Comparison of ENCODE assay signal across 34 cellular contexts in genomic region chr13:81606074-81606473, GRCh38.
"Had no signal": no experiment of that assay in that cellular context is flagged by ENCODE, and none has a peak within 500 bp of the region (broad histone marks: within the 10 kb centered on the region; RNA-seq: fewer than 3 reads in every experiment).

No MANE protein-coding gene starts in this region.

- ATAC-seq: activated CD8-positive, alpha-beta T cell treated with anti-CD3 and anti-CD28 coated beads for 36 hours; activated naive CD8-positive, alpha-beta T cell treated with anti-CD3 and anti-CD28 coated beads, Interleukin-2, amount 50 U/mL, for 24 hours had no signal

- H3K36me3 Mint-ChIP-seq: activated CD4-positive, alpha-beta memory T cell treated with anti-CD3 and anti-CD28 coated beads for 36 hours; activated naive CD4-positive, alpha-beta T cell treated with anti-CD3 and anti-CD28 coated beads, Interleukin-2, amount 10 ng/mL, durations not matched to agents 7 days and 5 days; activated naive CD8-positive, alpha-beta T cell; activated naive CD8-positive, alpha-beta T cell treated with anti-CD3 and anti-CD28 coated beads, Interleukin-2, amount 10 ng/mL, durations not matched to agents 7 days and 5 days; brain had no signal

- H3K4me3 Mint-ChIP-seq: activated B cell treated with CpG ODN at 0.5 μM for 24 hours; activated CD4-positive, alpha-beta memory T cell treated with anti-CD3 and anti-CD28 coated beads for 36 hours; activated CD4-positive, alpha-beta T cell treated with anti-CD3 and anti-CD28 coated beads, Interleukin-2, amount 10 ng/mL, durations not matched to agents 24 days and 14 days; activated CD8-positive, alpha-beta T cell treated with anti-CD3 and anti-CD28 coated beads for 36 hours; activated naive CD4-positive, alpha-beta T cell treated with anti-CD3 and anti-CD28 coated beads, Interleukin-2, amount 10 ng/mL, durations not matched to agents 7 days and 5 days; activated naive CD4-positive, alpha-beta T cell treated with anti-CD3 and anti-CD28 coated beads, Interleukin-2, amount 50 U/mL, for 24 hours; activated naive CD8-positive, alpha-beta T cell; activated naive CD8-positive, alpha-beta T cell treated with anti-CD3 and anti-CD28 coated beads, Interleukin-2, amount 10 ng/mL, durations not matched to agents 7 days and 5 days; activated naive CD8-positive, alpha-beta T cell treated with anti-CD3 and anti-CD28 coated beads, Interleukin-2, amount 50 U/mL, for 24 hours; activated T-cell treated with anti-CD3 and anti-CD28 coated beads, Interleukin-2, amount 50 U/mL, for 24 hours; brain; central memory CD8-positive, alpha-beta T cell; T-helper 1 cell treated with Interleukin-12 subunit alpha and Interleukin-12 subunit beta and Interleukin-4 antibody, amounts not matched to agents 30 μg/mL and 1 μg/mL, for 36 hours; T-helper 2 cell treated with Interferon-gamma antibody and Interleukin-4, amounts not matched to agents 5 μg/mL and 100 μg/mL, for 36 hours had no signal

- H3K36me3 ChIP-seq: ascending aorta, cardiac muscle cell had no signal

- H3K9me3 ChIP-seq: ascending aorta had no signal

- DNase-seq: activated B cell treated with CpG ODN at 0.5 μM for 24 hours; activated CD4-positive, alpha-beta memory T cell treated with anti-CD3 and anti-CD28 coated beads for 36 hours; activated CD4-positive, alpha-beta T cell treated with anti-CD3 and anti-CD28 coated beads for 4 hours; activated CD4-positive, alpha-beta T cell treated with anti-CD3 and anti-CD28 coated beads, Interleukin-2, amount 10 ng/mL, durations not matched to agents 24 days and 14 days; activated CD4-positive, alpha-beta T cell treated with anti-CD3 and anti-CD28 coated beads, Interleukin-2, amount 50 U/mL, for 1 hour; activated CD4-positive, alpha-beta T cell treated with anti-CD3 and anti-CD28 coated beads, Interleukin-2, amount 50 U/mL, for 4 hours; activated CD4-positive, CD25-positive, alpha-beta regulatory T cell treated with anti-CD3 and anti-CD28 coated beads, Interleukin-2, amount 50 U/mL, for 72 hours; activated CD8-positive, alpha-beta memory T cell treated with anti-CD3 and anti-CD28 coated beads, Interleukin-2, amount 50 U/mL, for 48 hours; activated CD8-positive, alpha-beta T cell treated with anti-CD3 and anti-CD28 coated beads for 36 hours; activated effector memory CD4-positive, alpha-beta T cell treated with Interleukin-2 at 50 U/mL for 16 hours; activated gamma-delta T cell; activated naive CD4-positive, alpha-beta T cell treated with anti-CD3 and anti-CD28 coated beads, Interleukin-2, amount 10 ng/mL, durations not matched to agents 7 days and 5 days; activated naive CD4-positive, alpha-beta T cell treated with Interleukin-2 at 50 U/mL for 16 hours; activated naive CD8-positive, alpha-beta T cell treated with anti-CD3 and anti-CD28 coated beads, Interleukin-2, amount 10 ng/mL, durations not matched to agents 7 days and 5 days; activated naive CD8-positive, alpha-beta T cell treated with anti-CD3 and anti-CD28 coated beads, Interleukin-2, amount 50 U/mL, for 24 hours; activated T-cell treated with anti-CD3 and anti-CD28 coated beads, Interleukin-2, amount 50 U/mL, for 24 hours; activated T-cell treated with anti-CD3 and anti-CD28 coated beads, Interleukin-2, amount 50 U/mL, for 48 hours; amygdala; anterior cingulate cortex; caudate nucleus; cerebellar nuclear complex; T-helper 1 cell; T-helper 2 cell; T-helper 9 cell had no signal

- H3K27me3 Mint-ChIP-seq: activated B cell treated with CpG ODN at 0.5 μM for 24 hours; activated CD4-positive, alpha-beta memory T cell treated with anti-CD3 and anti-CD28 coated beads for 36 hours; activated CD4-positive, alpha-beta T cell treated with anti-CD3 and anti-CD28 coated beads, Interleukin-2, amount 10 ng/mL, durations not matched to agents 24 days and 14 days; activated CD8-positive, alpha-beta T cell treated with anti-CD3 and anti-CD28 coated beads for 36 hours; activated naive CD4-positive, alpha-beta T cell treated with anti-CD3 and anti-CD28 coated beads, Interleukin-2, amount 10 ng/mL, durations not matched to agents 7 days and 5 days; activated naive CD4-positive, alpha-beta T cell treated with anti-CD3 and anti-CD28 coated beads, Interleukin-2, amount 50 U/mL, for 24 hours; activated naive CD8-positive, alpha-beta T cell; activated naive CD8-positive, alpha-beta T cell treated with anti-CD3 and anti-CD28 coated beads, Interleukin-2, amount 10 ng/mL, durations not matched to agents 7 days and 5 days; activated naive CD8-positive, alpha-beta T cell treated with anti-CD3 and anti-CD28 coated beads, Interleukin-2, amount 50 U/mL, for 24 hours; activated T-cell treated with anti-CD3 and anti-CD28 coated beads, Interleukin-2, amount 50 U/mL, for 24 hours; brain; central memory CD8-positive, alpha-beta T cell had no signal

- H3K27ac Mint-ChIP-seq: activated B cell treated with CpG ODN at 0.5 μM for 24 hours; activated CD4-positive, alpha-beta memory T cell treated with anti-CD3 and anti-CD28 coated beads for 36 hours; activated CD4-positive, alpha-beta T cell treated with anti-CD3 and anti-CD28 coated beads, Interleukin-2, amount 10 ng/mL, durations not matched to agents 24 days and 14 days; activated CD8-positive, alpha-beta T cell treated with anti-CD3 and anti-CD28 coated beads for 36 hours; activated naive CD4-positive, alpha-beta T cell treated with anti-CD3 and anti-CD28 coated beads, Interleukin-2, amount 10 ng/mL, durations not matched to agents 7 days and 5 days; activated naive CD4-positive, alpha-beta T cell treated with anti-CD3 and anti-CD28 coated beads, Interleukin-2, amount 50 U/mL, for 24 hours; activated naive CD8-positive, alpha-beta T cell; activated naive CD8-positive, alpha-beta T cell treated with anti-CD3 and anti-CD28 coated beads, Interleukin-2, amount 10 ng/mL, durations not matched to agents 7 days and 5 days; activated naive CD8-positive, alpha-beta T cell treated with anti-CD3 and anti-CD28 coated beads, Interleukin-2, amount 50 U/mL, for 24 hours; activated T-cell treated with anti-CD3 and anti-CD28 coated beads, Interleukin-2, amount 50 U/mL, for 24 hours; activated T-helper 2 cell treated with anti-CD3 and anti-CD28 coated beads, Interferon-gamma antibody, Interleukin-2, Interleukin-4, amounts not matched to agents 10 μg/mL and 5 μg/mL and 100 μg/mL, durations not matched to agents 14 hours and 24 hours and 36 hours; brain; T-helper 1 cell treated with Interleukin-12 subunit alpha and Interleukin-12 subunit beta and Interleukin-4 antibody, amounts not matched to agents 30 μg/mL and 1 μg/mL, for 36 hours; T-helper 2 cell treated with Interferon-gamma antibody and Interleukin-4, amounts not matched to agents 5 μg/mL and 100 μg/mL, for 36 hours had no signal

- H3K4me1 ChIP-seq: ascending aorta had no signal

- H3K4me1 Mint-ChIP-seq: activated B cell treated with CpG ODN at 0.5 μM for 24 hours; activated CD4-positive, alpha-beta T cell treated with anti-CD3 and anti-CD28 coated beads, Interleukin-2, amount 10 ng/mL, durations not matched to agents 24 days and 14 days; activated naive CD4-positive, alpha-beta T cell treated with anti-CD3 and anti-CD28 coated beads, Interleukin-2, amount 10 ng/mL, durations not matched to agents 7 days and 5 days; activated naive CD4-positive, alpha-beta T cell treated with anti-CD3 and anti-CD28 coated beads, Interleukin-2, amount 50 U/mL, for 24 hours; activated naive CD8-positive, alpha-beta T cell treated with anti-CD3 and anti-CD28 coated beads, Interleukin-2, amount 10 ng/mL, durations not matched to agents 7 days and 5 days; activated naive CD8-positive, alpha-beta T cell treated with anti-CD3 and anti-CD28 coated beads, Interleukin-2, amount 50 U/mL, for 24 hours; brain; central memory CD8-positive, alpha-beta T cell had no signal

- H3K27me3 ChIP-seq: ascending aorta, cardiac muscle cell had no signal

- H3K4me3 ChIP-seq: ascending aorta, cardiac muscle cell had no signal

- H3K27ac ChIP-seq: ascending aorta, cardiac muscle cell, VCaP had no signal

- H3K9me3 Mint-ChIP-seq: activated naive CD8-positive, alpha-beta T cell treated with anti-CD3 and anti-CD28 coated beads, Interleukin-2, amount 10 ng/mL, durations not matched to agents 7 days and 5 days; brain had no signal
